In genomic region chr4:122341906-122342305, GRCh38 we compare ENCODE assay signal across 16 cellular contexts. TPM values are rescaled to one million over a fixed set of nuclear protein-coding genes. Genes with fewer than 3 reads are reported as not detected.
DNase-seq lines count a peak whose midpoint lies in the region; ATAC-seq and TF ChIP-seq lines count a peak whose summit lies in the region.
"Had no signal": no experiment of that assay in that cellular context is flagged by ENCODE, and none has a peak within 500 bp of the region (broad histone marks: within the 10 kb centered on the region; RNA-seq: fewer than 3 reads in every experiment).

No MANE protein-coding gene starts in this region.

- no peaks in the 10 kb centered on the region for H3K9me3 Mint-ChIP-seq in Calu3 (ENCODE audit: low read depth, unreplicated experiment)
- H3K9me3 Mint-ChIP-seq: memory B cell; stimulated activated naive CD8-positive, alpha-beta T cell treated with anti-CD3 and anti-CD28 coated beads, Interleukin-15, Interleukin-2, amounts not matched to agents 100 ng/mL and 50 ng/mL, for 24 hours had no signal

- H3K27ac ChIP-seq in coronary artery (no peak overlapping the region), A673 (ENCODE audit: low read depth, low read length, poor library complexity, severe bottlenecking) (no peak overlapping the region), upper lobe of right lung (no peak overlapping the region)
- H3K27ac ChIP-seq: colonic mucosa had no signal

- H3K4me1 ChIP-seq in A673 (ENCODE audit: insufficient read depth, low read length, poor library complexity, severe bottlenecking) (no peaks in the 10 kb centered on the region), upper lobe of right lung (no peaks in the 10 kb centered on the region)
- H3K4me1 ChIP-seq: colonic mucosa had no signal

- no peaks in the 10 kb centered on the region for H3K27me3 Mint-ChIP-seq in Calu3 (ENCODE audit: unreplicated experiment)
- H3K27me3 Mint-ChIP-seq: memory B cell; stimulated activated naive CD8-positive, alpha-beta T cell treated with anti-CD3 and anti-CD28 coated beads, Interleukin-15, Interleukin-2, amounts not matched to agents 100 ng/mL and 50 ng/mL, for 24 hours had no signal

- no peak for ATAC-seq in upper lobe of right lung

- no peak overlapping the region for H3K27ac Mint-ChIP-seq in Calu3 (ENCODE audit: unreplicated experiment)
- H3K27ac Mint-ChIP-seq: memory B cell; stimulated activated naive CD8-positive, alpha-beta T cell treated with anti-CD3 and anti-CD28 coated beads, Interleukin-15, Interleukin-2, amounts not matched to agents 100 ng/mL and 50 ng/mL, for 24 hours had no signal

- H3K9me3 ChIP-seq in MG63 = no peaks in the 10 kb centered on the region
- no peaks in the 10 kb centered on the region for H3K9me3 ChIP-seq in A673 (ENCODE audit: low read depth, low read length, poor library complexity, severe bottlenecking)
- H3K9me3 ChIP-seq in upper lobe of right lung = no peaks in the 10 kb centered on the region
- H3K9me3 ChIP-seq: colonic mucosa had no signal

- BruUV-seq in Calu3 (replicated peaks; lab: Mats Ljungman, UMichigan) = no TSS peak
- no TSS peak for BruUV-seq in A673 (replicated peaks; lab: Mats Ljungman, UMichigan)

- no peak overlapping the region for H3K4me3 Mint-ChIP-seq in Calu3 (ENCODE audit: low read depth, unreplicated experiment)
- H3K4me3 Mint-ChIP-seq: memory B cell; stimulated activated naive CD8-positive, alpha-beta T cell treated with anti-CD3 and anti-CD28 coated beads, Interleukin-15, Interleukin-2, amounts not matched to agents 100 ng/mL and 50 ng/mL, for 24 hours had no signal

- H3K36me3 Mint-ChIP-seq in Calu3 (ENCODE audit: insufficient read depth, unreplicated experiment) = peaks cover 3% of the 10 kb centered on the region

- POLR2A ChIA-PET in A673 (lab: Charles Lee; ENCODE audit: low non-redundant PET) = no interaction called here

- intact Hi-C loops in Calu3 (cut with micrococcal nuclease; ENCODE audit: unreplicated experiment) (loop anchor here (10.0 kb wide), 1 partner anchor 233 kb away; no protein-coding TSS in a partner anchor), A673 (cut with micrococcal nuclease; ENCODE audit: unreplicated experiment) (no loop called here), upper lobe of right lung (cut with DNase I) (no loop called here)

- DNase-seq in Calu3 (peak; percentile 4), MG63 (peak; percentile 41), dedifferentiated amniotic fluid mesenchymal stem cell (ENCODE audit: extremely low spot score) (peak; percentile 64), myocyte (ENCODE audit: low read depth) (peak; percentile 87), coronary artery (ENCODE audit: low spot score) (no peak), A673 (ENCODE audit: low spot score) (no peak), activated gamma-delta T cell treated with Interleukin-2 at 50 U/mL for 16 hours (no peak), upper lobe of right lung (no peak)
- DNase-seq: activated effector memory CD4-positive, alpha-beta T cell treated with Interleukin-2 at 50 U/mL for 16 hours; colonic mucosa; DMS 273 treated with DMSO at 0.1 percent for 48 hours; NCI-H1436 treated with DMSO at 0.1 percent for 48 hours; NCI-H774; stimulated activated CD4-positive, alpha-beta T cell treated with anti-CD3 and anti-CD28 coated beads, Interleukin-4, amount 100 ng/mL, for 1 hour had no signal

- H3K4me1 Mint-ChIP-seq in Calu3 (ENCODE audit: low read depth, unreplicated experiment) = peaks cover 10% of the 10 kb centered on the region
- H3K4me1 Mint-ChIP-seq: memory B cell had no signal

- no peak overlapping the region for H3K4me3 ChIP-seq in MG63
- no peak overlapping the region for H3K4me3 ChIP-seq in coronary artery
- H3K4me3 ChIP-seq in A673 (ENCODE audit: low read depth, low read length, poor library complexity, severe bottlenecking) = no peak overlapping the region
- H3K4me3 ChIP-seq in upper lobe of right lung = no peak overlapping the region
- H3K4me3 ChIP-seq: colonic mucosa had no signal

- H3K27me3 ChIP-seq in MG63 = no peaks in the 10 kb centered on the region
- no peaks in the 10 kb centered on the region for H3K27me3 ChIP-seq in A673 (replicated peaks; ENCODE audit: insufficient read depth, low read depth, low read length, poor library complexity)
- no peaks in the 10 kb centered on the region for H3K27me3 ChIP-seq in upper lobe of right lung
- H3K27me3 ChIP-seq: colonic mucosa had no signal

- TF ChIP-seq CTCF in Calu3 (IDR thresholded peaks at IDR 0.05; ENCODE audit: unreplicated experiment) (no peak), coronary artery (IDR thresholded peaks at IDR 0.05) (no peak), A673 (conservative IDR thresholded peaks at IDR 0.05; ENCODE audit: low read depth, low read length) (no peak), upper lobe of right lung (IDR thresholded peaks at IDR 0.05) (no peak)

- CTCF ChIA-PET in Calu3 (lab: Charles Lee) (no interaction called here), A673 (lab: Charles Lee) (no interaction called here)

- H3K36me3 ChIP-seq in MG63 (no peaks in the 10 kb centered on the region; the same call in 1 of the 2 replicates), A673 (ENCODE audit: insufficient read depth, low read length, poor library complexity, severe bottlenecking) (no peaks in the 10 kb centered on the region), upper lobe of right lung (peaks cover 61% of the 10 kb centered on the region)
- H3K36me3 ChIP-seq: colonic mucosa had no signal

RNA-seq across cellular contexts. Expression of gene ADAD1, which starts 36.9 kb away (rescaled TPM):
- total RNA-seq in Calu3 (2022) = not detected in 2 replicates
- not detected in 2 replicates for total RNA-seq in MG63 (2014; rRNA removed; shearing (Covaris generic); ENCODE audit: low replicate concordance)
- total RNA-seq in myocyte = not detected in 2 replicates
- polyA plus RNA-seq in myocyte (2012) = not detected
- not detected in 2 replicates for total RNA-seq in A673 (2021)
- total RNA-seq in upper lobe of right lung = not detected
- total RNA-seq: colonic mucosa had no signal

Comparison
In these comparisons a context has a peak if more than half of its experiments do, and no peak if none do; other contexts are left out.
1. DNase-seq: peak in Calu3 (single experiment), MG63 (single experiment), dedifferentiated amniotic fluid mesenchymal stem cell (single experiment) and myocyte (single experiment); none in coronary artery (single experiment), A673 (single experiment), activated gamma-delta T cell treated with Interleukin-2 at 50 U/mL for 16 hours (single experiment) and upper lobe of right lung (single experiment).